Comparison of ENCODE assay signal across 1 cellular context in the genomic region with DNA sequence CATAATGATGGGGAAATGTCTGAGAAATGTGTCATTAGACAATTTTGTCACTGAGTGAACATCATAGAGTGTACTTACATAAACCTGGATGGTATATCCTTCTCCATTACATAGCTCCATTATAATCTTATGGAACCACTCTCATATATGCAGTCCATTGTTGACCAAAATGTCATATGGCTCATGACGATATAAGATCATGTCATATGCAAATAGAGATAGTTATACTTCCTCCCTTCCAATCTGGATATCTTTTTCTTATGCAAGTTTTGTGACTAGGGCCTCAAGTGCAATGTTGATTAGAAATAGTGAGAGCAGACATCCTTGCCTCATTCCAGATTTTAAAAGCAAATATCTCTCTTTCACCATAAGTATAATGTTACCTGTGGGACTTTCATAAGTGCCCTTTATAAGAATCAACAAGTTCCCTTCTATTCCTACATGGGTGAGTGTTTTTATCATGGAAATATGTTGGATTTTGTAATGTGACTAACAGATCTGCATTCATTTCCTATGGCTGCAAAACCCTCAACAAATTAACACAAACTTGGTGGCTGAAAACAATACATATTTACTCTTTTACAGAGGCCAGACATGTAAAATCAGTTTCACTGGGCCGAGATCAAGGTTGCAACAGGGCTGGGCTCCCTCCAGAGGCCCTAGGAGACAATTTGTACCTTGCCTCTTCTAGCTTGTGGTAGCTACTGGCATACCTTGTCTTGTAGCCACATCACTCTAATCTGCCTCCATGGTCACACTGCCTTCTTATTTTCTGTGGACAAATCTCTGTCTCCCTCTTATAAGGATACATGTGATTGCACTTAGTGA.
TF ChIP-seq lines count a peak whose summit lies in the region.

No MANE protein-coding gene starts in this region.

TF ChIP-seq in K562, 482 proteins besides CTCF, POLR2A, EP300 and RAD21 (continued from another document and continues in another):
- TF ChIP-seq SIN3A (IDR thresholded peaks at IDR 0.05; ENCODE audit: borderline replicate concordance in 2 of 2, control insufficient read depth in 1 of 2, low read depth in 2 of 2, low read length in 2 of 2), result peak in 1 of 2 experiments; percentile 57; a peak in 1 of 4 replicates
- TF ChIP-seq MAFG (tag; conservative IDR thresholded peaks at IDR 0.05), result no peak
- no peak for TF ChIP-seq NBN (IDR thresholded peaks at IDR 0.05; ENCODE audit: low read depth)
- TF ChIP-seq ZEB2 (IDR thresholded peaks at IDR 0.05), result no peak
- TF ChIP-seq ILF3 (IDR thresholded peaks at IDR 0.05; ENCODE audit: borderline replicate concordance), result peak; percentile 59; the same call in 1 of the 2 replicates
- no peak for TF ChIP-seq BRD4 (IDR thresholded peaks at IDR 0.05)
- TF ChIP-seq SUPT5H (IDR thresholded peaks at IDR 0.05), result peak; percentile 87
- TF ChIP-seq KLF6 (CRISPR knock-in tag; IDR thresholded peaks at IDR 0.05; ENCODE audit: borderline replicate concordance), result no peak
- TF ChIP-seq, protein P1, sequence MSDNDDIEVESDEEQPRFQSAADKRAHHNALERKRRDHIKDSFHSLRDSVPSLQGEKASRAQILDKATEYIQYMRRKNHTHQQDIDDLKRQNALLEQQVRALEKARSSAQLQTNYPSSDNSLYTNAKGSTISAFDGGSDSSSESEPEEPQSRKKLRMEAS (CRISPR knock-in tag; IDR thresholded peaks at IDR 0.05), result no peak
- peak; percentile 70 for TF ChIP-seq ARID1B (IDR thresholded peaks at IDR 0.05)
- peak; percentile 99 for TF ChIP-seq POLR2AphosphoS5 (IDR thresholded peaks at IDR 0.05; ENCODE audit: control insufficient read depth, insufficient read depth, low read depth, low read length)
- no peak for TF ChIP-seq RFX7 (CRISPR knock-in tag; IDR thresholded peaks at IDR 0.05)
- TF ChIP-seq NR2C2 (CRISPR knock-in tag; IDR thresholded peaks at IDR 0.05), result no peak
- TF ChIP-seq NR2C2 (tag; IDR thresholded peaks at IDR 0.05), result no peak
- peak in 1 of 2 experiments; percentile 48; a peak in 2 of 4 replicates for TF ChIP-seq KDM1A (IDR thresholded peaks at IDR 0.05)
- peak; percentile 88; the same call in 1 of the 2 replicates for TF ChIP-seq ZBED1 (IDR thresholded peaks at IDR 0.05)
- TF ChIP-seq, protein P2, sequence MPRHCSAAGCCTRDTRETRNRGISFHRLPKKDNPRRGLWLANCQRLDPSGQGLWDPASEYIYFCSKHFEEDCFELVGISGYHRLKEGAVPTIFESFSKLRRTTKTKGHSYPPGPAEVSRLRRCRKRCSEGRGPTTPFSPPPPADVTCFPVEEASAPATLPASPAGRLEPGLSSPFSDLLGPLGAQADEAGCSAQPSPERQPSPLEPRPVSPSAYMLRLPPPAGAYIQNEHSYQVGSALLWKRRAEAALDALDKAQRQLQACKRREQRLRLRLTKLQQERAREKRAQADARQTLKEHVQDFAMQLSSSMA (CRISPR knock-in tag; IDR thresholded peaks at IDR 0.05), result no peak
- TF ChIP-seq KAT8 (IDR thresholded peaks at IDR 0.05; ENCODE audit: low read depth), result no peak
- no peak for TF ChIP-seq BCL6 (CRISPR knock-in tag; IDR thresholded peaks at IDR 0.05)
- TF ChIP-seq, protein P3, sequence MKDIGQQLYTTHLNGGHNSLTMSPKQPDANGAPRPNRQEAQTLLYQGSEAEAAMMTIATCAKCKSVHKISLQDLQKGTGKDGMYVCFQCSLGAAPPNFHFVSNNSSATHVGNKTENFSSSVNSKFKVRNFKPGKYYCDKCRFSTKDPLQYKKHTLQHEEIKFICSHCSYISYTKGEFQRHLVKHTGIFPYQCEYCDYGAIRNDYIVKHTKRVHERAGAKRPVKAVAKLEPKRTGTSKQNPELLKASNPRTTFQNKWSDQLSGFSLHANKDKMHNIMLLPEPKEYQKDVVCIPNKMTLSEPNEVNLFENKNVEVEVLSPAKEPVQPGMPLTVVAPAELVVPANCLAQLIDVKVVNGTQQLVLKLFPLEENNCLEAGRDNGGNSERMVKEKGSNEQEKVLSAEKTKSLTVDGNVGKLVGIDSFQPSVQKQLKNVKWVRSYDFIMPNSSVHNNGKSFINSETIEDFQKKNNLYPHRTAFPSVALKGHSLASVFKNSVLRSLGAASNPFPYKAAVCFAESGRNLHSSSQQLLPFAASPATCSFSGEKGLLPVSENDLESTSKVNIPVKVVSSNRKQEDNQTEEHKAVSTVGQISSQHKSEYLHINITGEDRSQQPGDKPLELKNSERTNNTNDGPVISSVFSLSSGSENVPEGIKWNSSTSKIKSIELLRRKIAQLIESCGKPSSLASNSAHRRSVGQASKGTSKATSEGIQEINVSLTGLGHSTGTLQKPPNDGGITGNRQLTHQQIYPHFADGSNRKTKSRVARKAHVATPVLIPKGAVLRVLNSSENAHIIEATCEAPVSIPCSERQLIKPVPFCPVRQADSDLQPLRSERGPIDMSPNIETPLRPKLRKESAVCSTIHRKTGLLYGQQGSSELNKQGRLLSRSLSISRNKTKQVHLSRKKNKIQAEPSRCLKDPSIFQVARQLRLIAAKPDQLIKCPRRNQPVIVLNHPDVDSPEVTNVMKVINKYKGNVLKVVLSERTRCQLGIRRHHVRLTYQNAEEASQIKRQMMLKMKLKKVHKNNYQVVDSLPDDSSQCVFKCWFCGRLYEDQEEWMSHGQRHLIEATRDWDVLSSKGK (CRISPR knock-in tag; IDR thresholded peaks at IDR 0.05), result no peak
- TF ChIP-seq GTF2F1 (IDR thresholded peaks at IDR 0.05; ENCODE audit: low read depth, low read length), result peak; percentile 93; the same call in 1 of the 2 replicates
- TF ChIP-seq GATAD2B (IDR thresholded peaks at IDR 0.05; ENCODE audit: borderline replicate concordance), result no peak
- peak; percentile 75 for TF ChIP-seq SMAD1 (IDR thresholded peaks at IDR 0.05; ENCODE audit: low read depth, low read length, partially characterized antibody)
- no peak for TF ChIP-seq SMARCE1 (IDR thresholded peaks at IDR 0.05)
- TF ChIP-seq, protein P4, sequence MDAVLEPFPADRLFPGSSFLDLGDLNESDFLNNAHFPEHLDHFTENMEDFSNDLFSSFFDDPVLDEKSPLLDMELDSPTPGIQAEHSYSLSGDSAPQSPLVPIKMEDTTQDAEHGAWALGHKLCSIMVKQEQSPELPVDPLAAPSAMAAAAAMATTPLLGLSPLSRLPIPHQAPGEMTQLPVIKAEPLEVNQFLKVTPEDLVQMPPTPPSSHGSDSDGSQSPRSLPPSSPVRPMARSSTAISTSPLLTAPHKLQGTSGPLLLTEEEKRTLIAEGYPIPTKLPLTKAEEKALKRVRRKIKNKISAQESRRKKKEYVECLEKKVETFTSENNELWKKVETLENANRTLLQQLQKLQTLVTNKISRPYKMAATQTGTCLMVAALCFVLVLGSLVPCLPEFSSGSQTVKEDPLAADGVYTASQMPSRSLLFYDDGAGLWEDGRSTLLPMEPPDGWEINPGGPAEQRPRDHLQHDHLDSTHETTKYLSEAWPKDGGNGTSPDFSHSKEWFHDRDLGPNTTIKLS (IDR thresholded peaks at IDR 0.05; ENCODE audit: borderline replicate concordance, low read depth), result no peak
- no peak for TF ChIP-seq TEAD2 (tag; IDR thresholded peaks at IDR 0.05)
- peak; percentile 94 for TF ChIP-seq GTF2A2 (tag; IDR thresholded peaks at IDR 0.05)
- TF ChIP-seq, protein P5, sequence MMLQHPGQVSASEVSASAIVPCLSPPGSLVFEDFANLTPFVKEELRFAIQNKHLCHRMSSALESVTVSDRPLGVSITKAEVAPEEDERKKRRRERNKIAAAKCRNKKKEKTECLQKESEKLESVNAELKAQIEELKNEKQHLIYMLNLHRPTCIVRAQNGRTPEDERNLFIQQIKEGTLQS (IDR thresholded peaks at IDR 0.05), result peak; percentile 9; the same call in 1 of the 2 replicates
- TF ChIP-seq, protein P5 (CRISPR knock-in tag; conservative IDR thresholded peaks at IDR 0.05), result no peak
- TF ChIP-seq NFIC (IDR thresholded peaks at IDR 0.05), result 0 out of 2 replicates have a peak, but pooled peaks have one; percentile 18
- TF ChIP-seq, protein P6, sequence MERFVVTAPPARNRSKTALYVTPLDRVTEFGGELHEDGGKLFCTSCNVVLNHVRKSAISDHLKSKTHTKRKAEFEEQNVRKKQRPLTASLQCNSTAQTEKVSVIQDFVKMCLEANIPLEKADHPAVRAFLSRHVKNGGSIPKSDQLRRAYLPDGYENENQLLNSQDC (CRISPR knock-in tag; IDR thresholded peaks at IDR 0.05), result peak; percentile 76; the same call in 1 of the 2 replicates
- peak; percentile 19 for TF ChIP-seq NCOR1 (IDR thresholded peaks at IDR 0.05)
- TF ChIP-seq KDM2B (CRISPR knock-in tag; IDR thresholded peaks at IDR 0.05), result no peak
- peak; percentile 57 for TF ChIP-seq ARHGAP35 (IDR thresholded peaks at IDR 0.05; ENCODE audit: partially characterized antibody)
- no peak for TF ChIP-seq NEUROD1 (IDR thresholded peaks at IDR 0.05; ENCODE audit: borderline replicate concordance, low read depth, low read length, partially characterized antibody)
- TF ChIP-seq, protein P7, sequence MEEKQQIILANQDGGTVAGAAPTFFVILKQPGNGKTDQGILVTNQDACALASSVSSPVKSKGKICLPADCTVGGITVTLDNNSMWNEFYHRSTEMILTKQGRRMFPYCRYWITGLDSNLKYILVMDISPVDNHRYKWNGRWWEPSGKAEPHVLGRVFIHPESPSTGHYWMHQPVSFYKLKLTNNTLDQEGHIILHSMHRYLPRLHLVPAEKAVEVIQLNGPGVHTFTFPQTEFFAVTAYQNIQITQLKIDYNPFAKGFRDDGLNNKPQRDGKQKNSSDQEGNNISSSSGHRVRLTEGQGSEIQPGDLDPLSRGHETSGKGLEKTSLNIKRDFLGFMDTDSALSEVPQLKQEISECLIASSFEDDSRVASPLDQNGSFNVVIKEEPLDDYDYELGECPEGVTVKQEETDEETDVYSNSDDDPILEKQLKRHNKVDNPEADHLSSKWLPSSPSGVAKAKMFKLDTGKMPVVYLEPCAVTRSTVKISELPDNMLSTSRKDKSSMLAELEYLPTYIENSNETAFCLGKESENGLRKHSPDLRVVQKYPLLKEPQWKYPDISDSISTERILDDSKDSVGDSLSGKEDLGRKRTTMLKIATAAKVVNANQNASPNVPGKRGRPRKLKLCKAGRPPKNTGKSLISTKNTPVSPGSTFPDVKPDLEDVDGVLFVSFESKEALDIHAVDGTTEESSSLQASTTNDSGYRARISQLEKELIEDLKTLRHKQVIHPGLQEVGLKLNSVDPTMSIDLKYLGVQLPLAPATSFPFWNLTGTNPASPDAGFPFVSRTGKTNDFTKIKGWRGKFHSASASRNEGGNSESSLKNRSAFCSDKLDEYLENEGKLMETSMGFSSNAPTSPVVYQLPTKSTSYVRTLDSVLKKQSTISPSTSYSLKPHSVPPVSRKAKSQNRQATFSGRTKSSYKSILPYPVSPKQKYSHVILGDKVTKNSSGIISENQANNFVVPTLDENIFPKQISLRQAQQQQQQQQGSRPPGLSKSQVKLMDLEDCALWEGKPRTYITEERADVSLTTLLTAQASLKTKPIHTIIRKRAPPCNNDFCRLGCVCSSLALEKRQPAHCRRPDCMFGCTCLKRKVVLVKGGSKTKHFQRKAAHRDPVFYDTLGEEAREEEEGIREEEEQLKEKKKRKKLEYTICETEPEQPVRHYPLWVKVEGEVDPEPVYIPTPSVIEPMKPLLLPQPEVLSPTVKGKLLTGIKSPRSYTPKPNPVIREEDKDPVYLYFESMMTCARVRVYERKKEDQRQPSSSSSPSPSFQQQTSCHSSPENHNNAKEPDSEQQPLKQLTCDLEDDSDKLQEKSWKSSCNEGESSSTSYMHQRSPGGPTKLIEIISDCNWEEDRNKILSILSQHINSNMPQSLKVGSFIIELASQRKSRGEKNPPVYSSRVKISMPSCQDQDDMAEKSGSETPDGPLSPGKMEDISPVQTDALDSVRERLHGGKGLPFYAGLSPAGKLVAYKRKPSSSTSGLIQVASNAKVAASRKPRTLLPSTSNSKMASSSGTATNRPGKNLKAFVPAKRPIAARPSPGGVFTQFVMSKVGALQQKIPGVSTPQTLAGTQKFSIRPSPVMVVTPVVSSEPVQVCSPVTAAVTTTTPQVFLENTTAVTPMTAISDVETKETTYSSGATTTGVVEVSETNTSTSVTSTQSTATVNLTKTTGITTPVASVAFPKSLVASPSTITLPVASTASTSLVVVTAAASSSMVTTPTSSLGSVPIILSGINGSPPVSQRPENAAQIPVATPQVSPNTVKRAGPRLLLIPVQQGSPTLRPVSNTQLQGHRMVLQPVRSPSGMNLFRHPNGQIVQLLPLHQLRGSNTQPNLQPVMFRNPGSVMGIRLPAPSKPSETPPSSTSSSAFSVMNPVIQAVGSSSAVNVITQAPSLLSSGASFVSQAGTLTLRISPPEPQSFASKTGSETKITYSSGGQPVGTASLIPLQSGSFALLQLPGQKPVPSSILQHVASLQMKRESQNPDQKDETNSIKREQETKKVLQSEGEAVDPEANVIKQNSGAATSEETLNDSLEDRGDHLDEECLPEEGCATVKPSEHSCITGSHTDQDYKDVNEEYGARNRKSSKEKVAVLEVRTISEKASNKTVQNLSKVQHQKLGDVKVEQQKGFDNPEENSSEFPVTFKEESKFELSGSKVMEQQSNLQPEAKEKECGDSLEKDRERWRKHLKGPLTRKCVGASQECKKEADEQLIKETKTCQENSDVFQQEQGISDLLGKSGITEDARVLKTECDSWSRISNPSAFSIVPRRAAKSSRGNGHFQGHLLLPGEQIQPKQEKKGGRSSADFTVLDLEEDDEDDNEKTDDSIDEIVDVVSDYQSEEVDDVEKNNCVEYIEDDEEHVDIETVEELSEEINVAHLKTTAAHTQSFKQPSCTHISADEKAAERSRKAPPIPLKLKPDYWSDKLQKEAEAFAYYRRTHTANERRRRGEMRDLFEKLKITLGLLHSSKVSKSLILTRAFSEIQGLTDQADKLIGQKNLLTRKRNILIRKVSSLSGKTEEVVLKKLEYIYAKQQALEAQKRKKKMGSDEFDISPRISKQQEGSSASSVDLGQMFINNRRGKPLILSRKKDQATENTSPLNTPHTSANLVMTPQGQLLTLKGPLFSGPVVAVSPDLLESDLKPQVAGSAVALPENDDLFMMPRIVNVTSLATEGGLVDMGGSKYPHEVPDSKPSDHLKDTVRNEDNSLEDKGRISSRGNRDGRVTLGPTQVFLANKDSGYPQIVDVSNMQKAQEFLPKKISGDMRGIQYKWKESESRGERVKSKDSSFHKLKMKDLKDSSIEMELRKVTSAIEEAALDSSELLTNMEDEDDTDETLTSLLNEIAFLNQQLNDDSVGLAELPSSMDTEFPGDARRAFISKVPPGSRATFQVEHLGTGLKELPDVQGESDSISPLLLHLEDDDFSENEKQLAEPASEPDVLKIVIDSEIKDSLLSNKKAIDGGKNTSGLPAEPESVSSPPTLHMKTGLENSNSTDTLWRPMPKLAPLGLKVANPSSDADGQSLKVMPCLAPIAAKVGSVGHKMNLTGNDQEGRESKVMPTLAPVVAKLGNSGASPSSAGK (IDR thresholded peaks at IDR 0.05), result no peak
- peak; percentile 84 for TF ChIP-seq TEAD4 (IDR thresholded peaks at IDR 0.05; ENCODE audit: low read length)
- TF ChIP-seq TEAD4 (CRISPR knock-in tag; IDR thresholded peaks at IDR 0.05; ENCODE audit: borderline replicate concordance), result no peak
- TF ChIP-seq, protein P8, sequence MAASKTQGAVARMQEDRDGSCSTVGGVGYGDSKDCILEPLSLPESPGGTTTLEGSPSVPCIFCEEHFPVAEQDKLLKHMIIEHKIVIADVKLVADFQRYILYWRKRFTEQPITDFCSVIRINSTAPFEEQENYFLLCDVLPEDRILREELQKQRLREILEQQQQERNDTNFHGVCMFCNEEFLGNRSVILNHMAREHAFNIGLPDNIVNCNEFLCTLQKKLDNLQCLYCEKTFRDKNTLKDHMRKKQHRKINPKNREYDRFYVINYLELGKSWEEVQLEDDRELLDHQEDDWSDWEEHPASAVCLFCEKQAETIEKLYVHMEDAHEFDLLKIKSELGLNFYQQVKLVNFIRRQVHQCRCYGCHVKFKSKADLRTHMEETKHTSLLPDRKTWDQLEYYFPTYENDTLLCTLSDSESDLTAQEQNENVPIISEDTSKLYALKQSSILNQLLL (CRISPR knock-in tag; IDR thresholded peaks at IDR 0.05; ENCODE audit: borderline replicate concordance), result no peak
- peak; percentile 42; the same call in 1 of the 2 replicates for TF ChIP-seq SOX6 (IDR thresholded peaks at IDR 0.05)
